In genomic region chr3:113783463-113783862, GRCh38 we compare ENCODE assay signal across 7 cellular contexts. TPM values are rescaled to one million over a fixed set of nuclear protein-coding genes. Genes with fewer than 3 reads are reported as not detected.
DNase-seq lines count a peak whose midpoint lies in the region; ATAC-seq, FAIRE-seq and TF ChIP-seq lines count a peak whose summit lies in the region.

No MANE protein-coding gene starts in this region.

- H3K27ac ChIP-seq in GM12878 (ENCODE audit: control insufficient read depth, insufficient read depth), result no peak overlapping the region

- intact Hi-C loops in GM12878 (cut with micrococcal nuclease; ENCODE audit: unreplicated experiment), result loop anchor here (5.0 kb wide), 1 partner anchor 44 kb away; no protein-coding TSS in a partner anchor

- FAIRE-seq in GM12878 (lab: Jason Lieb, UNC), result peak; percentile 52

- TF ChIP-seq EP300 in GM12878 (IDR thresholded peaks at IDR 0.05; ENCODE audit: borderline replicate concordance in 1 of 2, control insufficient read depth in 1 of 2, low read depth in 2 of 2, low read length in 2 of 2), result peak in 1 of 2 experiments; percentile 51; a peak in 1 of 4 replicates

- DNase-seq in GM12878 (ENCODE audit: low read depth, low spot score), result no peak
- DNase-seq in renal cortical epithelial cell (ENCODE audit: low read depth), result peak; percentile 90
- DNase-seq in NCI-H2107 treated with DMSO at 0.1 percent for 48 hours (lab: John Stamatoyannopoulos, UW; ENCODE audit: unreplicated experiment), result no peak
- no peak for DNase-seq in germinal center (ENCODE audit: low spot score)
- no peak for DNase-seq in NK-92 treated with Interleukin-12 subunit alpha and Interleukin-12 subunit beta, amount 100 ng/mL, for 24 hours (lab: John Stamatoyannopoulos, UW)

- TF ChIP-seq RAD21 in GM12878 (IDR thresholded peaks at IDR 0.05; ENCODE audit: insufficient read depth, low read depth, low read length), result no peak

- H3K4me3 ChIP-seq in GM12878, result no peak overlapping the region

- POLR2A ChIA-PET in GM12878 (lab: Charles Lee), result no interaction called here

- SMC1A ChIA-PET in GM12878 (lab: Charles Lee; ENCODE audit: uncharacterized antibody, unreplicated experiment), result interaction anchor here (0.8 to 3.1 kb wide), 12 partner anchors 11 to 61 kb away, joined by 3 to 9 read pairs (median 4); no protein-coding TSS in a partner anchor

- H4K20me1 ChIP-seq in GM12878 (ENCODE audit: control insufficient read depth, insufficient read depth), result no peaks in the 10 kb centered on the region

- no peaks in the 10 kb centered on the region for H3K9me3 ChIP-seq in GM12878 (replicated peaks; ENCODE audit: control insufficient read depth, insufficient read depth, low read length)

- H3K9ac ChIP-seq in GM12878 (ENCODE audit: control insufficient read depth, insufficient read depth, low read length), result no peak overlapping the region

- no peak for TF ChIP-seq POLR2A in GM12878 (IDR thresholded peaks at IDR 0.05; ENCODE audit: low read depth, low read length)

- ATAC-seq in GM18870 (IDR thresholded peaks at IDR 0.05; ENCODE audit: unreplicated experiment) (peak; percentile 69), HG03520 (IDR thresholded peaks at IDR 0.05; ENCODE audit: unreplicated experiment) (peak; percentile 83), GM12878 (peak; percentile 91)

- no peak for TF ChIP-seq CTCF in GM12878 (IDR thresholded peaks at IDR 0.05 in 2 of 3, conservative IDR thresholded peaks at IDR 0.05 in 1 of 3; ENCODE audit: control insufficient read depth in 2 of 3, extremely low read depth in 1 of 3, insufficient read depth in 1 of 3, low read depth in 3 of 3, low read length in 3 of 3)

- peaks cover 7% of the 10 kb centered on the region for H3K4me1 ChIP-seq in GM12878 (ENCODE audit: control insufficient read depth, insufficient read depth, low read length)

- CTCF ChIA-PET in GM12878 (lab: Yijun Ruan, JAX), result interaction anchor here (0.7 to 3.3 kb wide), 6 partner anchors 10 to 106 kb away, joined by 3 to 16 read pairs (median 6); no protein-coding TSS in a partner anchor

- no peaks in the 10 kb centered on the region for H3K79me2 ChIP-seq in GM12878 (ENCODE audit: control insufficient read depth, insufficient read depth, low read length)

- no peaks in the 10 kb centered on the region for H3K27me3 ChIP-seq in GM12878 (replicated peaks in 1 of 2; ENCODE audit: control insufficient read depth in 2 of 2, insufficient read depth in 2 of 2, low read length in 1 of 2)

- H3K36me3 ChIP-seq in GM12878 (ENCODE audit: control insufficient read depth in 2 of 2, insufficient read depth in 2 of 2, low read length in 1 of 2), result peaks cover 0 to 2% of the 10 kb centered on the region in 2 experiments; a peak in 2 of 4 replicates

- RAD21 ChIA-PET in GM12878 (lab: Charles Lee; ENCODE audit: unreplicated experiment), result interaction anchor here (0.9 to 1.4 kb wide), 7 partner anchors 13 to 430 kb away, joined by 3 to 5 read pairs (median 3); partner anchors contain the start of gene ATP6V1A

- no peak overlapping the region for H2AFZ ChIP-seq in GM12878 (ENCODE audit: control insufficient read depth, low read depth, low read length)

- no peak overlapping the region; the same call in 1 of the 2 replicates for H3K4me2 ChIP-seq in GM12878 (ENCODE audit: control insufficient read depth, insufficient read depth)

- in situ Hi-C loops in GM12878 (cut with MboI), result no loop called here

- no TSS peak for BruUV-seq in GM12878 (replicated peaks; lab: Mats Ljungman, UMichigan)

TF ChIP-seq in GM12878, 131 proteins besides CTCF, POLR2A, EP300 and RAD21 (continues in another document):
- TF ChIP-seq IKZF1 (conservative IDR thresholded peaks at IDR 0.05) (peak; percentile 45), NR2F1 (conservative IDR thresholded peaks at IDR 0.05) (no peak), JUNB (IDR thresholded peaks at IDR 0.05) (peak; percentile 79), RB1 (IDR thresholded peaks at IDR 0.05; ENCODE audit: borderline replicate concordance) (no peak), PRDM15 (CRISPR knock-in tag; IDR thresholded peaks at IDR 0.05) (0 out of 2 replicates have a peak, but pooled peaks have one; percentile 18)

RNA-seq across cellular contexts. Expression of gene ATP6V1A, which starts 36.6 kb away (rescaled TPM):
- 38.6 and 43.2 TPM in 2 replicates for total RNA-seq in GM12878 (2013; cell fraction: nucleolus; rRNA removed)
- 52.2 and 72.3 TPM in 2 replicates for total RNA-seq in GM12878 (2014; rRNA removed)
- total RNA-seq in GM12878 (2014; rRNA removed; fragmentation: Illumina TruSeq; extraction: Trizol), result 51.3 and 53.6 TPM in 2 replicates
- total RNA-seq in GM12878 (2021), result 61.4 and 64.5 TPM in 2 replicates
- 7.7 TPM for polyA plus RNA-seq in GM12878 (2011; ENCODE audit: low read depth)
- 42.9 and 59.5 TPM in 2 replicates for polyA plus RNA-seq in GM12878 (2011; rRNA removed)
- 15.6 and 23.5 TPM in 2 replicates for polyA plus RNA-seq in GM12878 (2011; cell fraction: cytosol; rRNA removed)
- polyA plus RNA-seq in GM12878 (2011; cell fraction: nucleus; rRNA removed), result 8.4 and 12.3 TPM in 2 replicates
- polyA plus RNA-seq in GM12878 (2012), result 11.5 and 14.3 TPM in 2 replicates
- polyA plus RNA-seq in GM12878 (2014; fragmentation: Illumina TruSeq; extraction: Trizol), result 31.2 and 39.0 TPM in 2 replicates
- polyA plus RNA-seq in GM12878 (2014; fragmentation: Nextera tagmentation; extraction: Ambion mirVana), result 10 to 100 TPM; 22.4 to 44.1 TPM
- polyA plus RNA-seq in GM12878 (2014; rRNA removed), result 22.2 and 30.0 TPM in 2 replicates
- polyA plus RNA-seq in GM12878 (2016; fragmentation: Nextera tagmentation; extraction: Ambion mirVana), result 10 to 100 TPM; 63.1 to 65.8 TPM
- polyA minus RNA-seq in GM12878 (2011; rRNA and poly(A)+ RNA removed), result 59.7 and 85.6 TPM in 2 replicates
- polyA minus RNA-seq in GM12878 (2011; cell fraction: cytosol; rRNA and poly(A)+ RNA removed), result 21.8 and 23.5 TPM in 2 replicates
- polyA minus RNA-seq in GM12878 (2011; cell fraction: nucleus; rRNA and poly(A)+ RNA removed), result 6.0 and 10.1 TPM in 2 replicates
- 118 and 132 TPM in 2 replicates for total RNA-seq in renal cortical epithelial cell

RNA-seq across cellular contexts. Expression of gene NAA50, which starts 37.4 kb away (rescaled TPM):
- 28.1 and 33.0 TPM in 2 replicates for total RNA-seq in GM12878 (2013; cell fraction: nucleolus; rRNA removed)
- 174 and 200 TPM in 2 replicates for total RNA-seq in GM12878 (2014; rRNA removed)
- 56.6 and 67.4 TPM in 2 replicates for total RNA-seq in GM12878 (2014; rRNA removed; fragmentation: Illumina TruSeq; extraction: Trizol)
- total RNA-seq in GM12878 (2021), result 99.9 and 111 TPM in 2 replicates
- 34.4 TPM for polyA plus RNA-seq in GM12878 (2011; ENCODE audit: low read depth)
- 60.8 and 78.9 TPM in 2 replicates for polyA plus RNA-seq in GM12878 (2011; rRNA removed)
- polyA plus RNA-seq in GM12878 (2011; cell fraction: cytosol; rRNA removed), result 39.4 and 66.2 TPM in 2 replicates
- 23.8 and 41.1 TPM in 2 replicates for polyA plus RNA-seq in GM12878 (2011; cell fraction: nucleus; rRNA removed)
- polyA plus RNA-seq in GM12878 (2012), result 58.5 and 65.5 TPM in 2 replicates
- 110 and 129 TPM in 2 replicates for polyA plus RNA-seq in GM12878 (2014; fragmentation: Illumina TruSeq; extraction: Trizol)
- polyA plus RNA-seq in GM12878 (2014; fragmentation: Nextera tagmentation; extraction: Ambion mirVana), result 10 to 100 TPM; 31.7 to 38.6 TPM
- 132 and 159 TPM in 2 replicates for polyA plus RNA-seq in GM12878 (2014; rRNA removed)
- polyA plus RNA-seq in GM12878 (2016; fragmentation: Nextera tagmentation; extraction: Ambion mirVana), result 100 to 1,000 TPM; 202 to 205 TPM
- 31.3 and 40.8 TPM in 2 replicates for polyA minus RNA-seq in GM12878 (2011; rRNA and poly(A)+ RNA removed)
- polyA minus RNA-seq in GM12878 (2011; cell fraction: cytosol; rRNA and poly(A)+ RNA removed), result 22.5 and 24.3 TPM in 2 replicates
- 16.4 and 34.3 TPM in 2 replicates for polyA minus RNA-seq in GM12878 (2011; cell fraction: nucleus; rRNA and poly(A)+ RNA removed)
- 139 and 217 TPM in 2 replicates for total RNA-seq in renal cortical epithelial cell

RNA-seq across cellular contexts. Expression of gene GRAMD1C, which starts 55.1 kb away (rescaled TPM):
- total RNA-seq in GM12878 (2013; cell fraction: nucleolus; rRNA removed), result 59.2 and 61.5 TPM in 2 replicates
- total RNA-seq in GM12878 (2014; rRNA removed) (3.8 and 5.9 TPM in 2 replicates), GM12878 (2014; rRNA removed; fragmentation: Illumina TruSeq; extraction: Trizol) (9.2 and 9.8 TPM in 2 replicates), GM12878 (2021) (5.5 TPM in 2 replicates), renal cortical epithelial cell (3.0 and 11.8 TPM in 2 replicates)
- 11.4 TPM for polyA plus RNA-seq in GM12878 (2011; ENCODE audit: low read depth)
- polyA plus RNA-seq in GM12878 (2011; rRNA removed) (5.4 and 9.1 TPM in 2 replicates), GM12878 (2014; fragmentation: Illumina TruSeq; extraction: Trizol) (6.1 and 7.6 TPM in 2 replicates), GM12878 (2014; fragmentation: Nextera tagmentation; extraction: Ambion mirVana) (1 to 10 TPM; 3.2 to 8.4 TPM), GM12878 (2014; rRNA removed) (2.5 and 3.8 TPM in 2 replicates), GM12878 (2016; fragmentation: Nextera tagmentation; extraction: Ambion mirVana) (1 to 10 TPM; 4.9 to 8.8 TPM)
- polyA plus RNA-seq in GM12878 (2011; cell fraction: cytosol; rRNA removed), result 0.64 and 2.1 TPM in 2 replicates
- polyA plus RNA-seq in GM12878 (2011; cell fraction: nucleus; rRNA removed), result 5.1 and 6.4 TPM in 2 replicates
- polyA plus RNA-seq in GM12878 (2012), result 0.87 and 1.5 TPM in 2 replicates
- polyA minus RNA-seq in GM12878 (2011; rRNA and poly(A)+ RNA removed), result 1.1 and 2.3 TPM in 2 replicates
- 2.3 TPM in 2 replicates for polyA minus RNA-seq in GM12878 (2011; cell fraction: cytosol; rRNA and poly(A)+ RNA removed)
- 1.9 and 5.2 TPM in 2 replicates for polyA minus RNA-seq in GM12878 (2011; cell fraction: nucleus; rRNA and poly(A)+ RNA removed)
